8 cellular contexts compared by ENCODE assay signal in the genomic region with DNA sequence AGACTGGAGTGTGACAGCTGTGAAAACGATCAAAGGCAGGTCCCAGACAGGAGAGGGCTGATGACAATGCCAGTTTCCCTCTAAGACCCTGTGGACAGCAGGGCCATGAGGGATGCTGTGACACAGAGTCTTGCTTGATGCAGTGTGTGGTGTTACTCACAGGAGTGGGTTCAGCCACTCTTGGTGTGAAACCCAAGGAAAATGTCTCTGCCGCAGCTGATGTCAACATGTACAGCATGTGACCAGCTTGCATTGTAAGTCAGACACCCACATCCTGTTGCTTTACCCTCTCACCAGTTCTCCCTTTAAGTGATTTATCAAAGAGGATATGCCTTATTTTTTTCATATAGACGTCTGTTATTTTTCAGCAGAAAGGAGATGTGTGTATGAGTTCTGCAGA.
DNase-seq lines count a peak whose midpoint lies in the region; ATAC-seq and TF ChIP-seq lines count a peak whose summit lies in the region.

No MANE protein-coding gene starts in this region.

- no peaks in the 10 kb centered on the region for H3K9me3 ChIP-seq in CD4-positive, alpha-beta memory T cell (ENCODE audit: control insufficient read depth in 1 of 2, low read length in 2 of 2)

- POLR2A ChIA-PET in CD4-positive, alpha-beta memory T cell (lab: Charles Lee; ENCODE audit: partially characterized antibody) = interaction anchor here (0.6 to 7.4 kb wide), 48 partner anchors 9 to 1052 kb away, joined by 3 to 239 read pairs (median 4); partner anchors contain the start of genes BTG1 and EEA1
- POLR2A ChIA-PET in activated CD8-positive, alpha-beta T cell treated with anti-CD3 and anti-CD28 coated beads for 36 hours (lab: Charles Lee) = interaction anchor here (0.9 to 4.7 kb wide), 8 partner anchors 10 to 268 kb away, joined by 3 to 26 read pairs (median 3); partner anchors contain the start of gene BTG1

- H3K27ac ChIP-seq in CD4-positive, alpha-beta memory T cell (ENCODE audit: low read depth, low read length) = peak overlapping the region; percentile 93

- H3K4me3 Mint-ChIP-seq in CD4-positive, alpha-beta memory T cell = peak overlapping the region; percentile 73 to 86 (median 79)
- peak overlapping the region; percentile 63 for H3K4me3 Mint-ChIP-seq in activated CD8-positive, alpha-beta T cell treated with anti-CD3 and anti-CD28 coated beads for 36 hours

- peaks cover 0 to 9% (median 4%) of the 10 kb centered on the region in 8 donors for H3K9me3 Mint-ChIP-seq in CD4-positive, alpha-beta memory T cell
- peaks cover 9% of the 10 kb centered on the region for H3K9me3 Mint-ChIP-seq in activated CD8-positive, alpha-beta T cell treated with anti-CD3 and anti-CD28 coated beads for 36 hours

- H3K36me3 Mint-ChIP-seq in CD4-positive, alpha-beta memory T cell = peaks cover 9 to 23% of the 10 kb centered on the region in 2 donors
- H3K36me3 Mint-ChIP-seq in activated CD8-positive, alpha-beta T cell treated with anti-CD3 and anti-CD28 coated beads for 36 hours (ENCODE audit: low read depth) = peaks cover 27% of the 10 kb centered on the region

- intact Hi-C loops in CD4-positive, alpha-beta memory T cell (cut with micrococcal nuclease) = loop anchor here (1.0 to 2.0 kb wide), 10 partner anchors 66 to 717 kb away; no protein-coding TSS in a partner anchor
- intact Hi-C loops in activated CD8-positive, alpha-beta T cell treated with anti-CD3 and anti-CD28 coated beads for 36 hours (cut with micrococcal nuclease) = loop anchor here (1.0 to 5.0 kb wide), 2 partner anchors 101 to 255 kb away; no protein-coding TSS in a partner anchor

- H3K36me3 ChIP-seq in CD4-positive, alpha-beta memory T cell (ENCODE audit: insufficient read depth, low read length) = no peaks in the 10 kb centered on the region

- peaks cover 76% of the 10 kb centered on the region for H3K4me1 ChIP-seq in CD4-positive, alpha-beta memory T cell (ENCODE audit: insufficient read depth, low read length)

- CTCF ChIA-PET in CD4-positive, alpha-beta memory T cell (lab: Charles Lee; ENCODE audit: partially characterized antibody) = interaction anchor here (0.7 to 4.6 kb wide), 10 partner anchors 10 to 532 kb away, joined by 3 to 45 read pairs (median 4); no protein-coding TSS in a partner anchor
- CTCF ChIA-PET in activated CD8-positive, alpha-beta T cell treated with anti-CD3 and anti-CD28 coated beads for 36 hours (lab: Charles Lee) = interaction anchor here (0.7 to 2.0 kb wide), 5 partner anchors 9 to 261 kb away, joined by 3 to 9 read pairs (median 5); no protein-coding TSS in a partner anchor

- H3K27me3 Mint-ChIP-seq in CD4-positive, alpha-beta memory T cell = no peaks in the 10 kb centered on the region
- H3K27me3 Mint-ChIP-seq in activated CD8-positive, alpha-beta T cell treated with anti-CD3 and anti-CD28 coated beads for 36 hours = no peaks in the 10 kb centered on the region

- peak; percentile 87 to 98 (median 93) for DNase-seq in CD4-positive, alpha-beta memory T cell
- DNase-seq in NAMALWA (ENCODE audit: low spot score) = peak; percentile 30
- DNase-seq in activated CD8-positive, alpha-beta T cell treated with anti-CD3 and anti-CD28 coated beads for 36 hours = peak; percentile 93
- peak; percentile 54 for DNase-seq in fibroblast of mammary gland (ENCODE audit: low read depth)
- DNase-seq in stimulated activated CD4-positive, alpha-beta T cell treated with anti-CD3 and anti-CD28 coated beads, Interleukin-15, amount 100 ng/mL, for 48 hours (ENCODE audit: low read depth in 2 of 2) = peak; percentile 76 to 79
- no peak for DNase-seq in NCI-H2196 (lab: John Stamatoyannopoulos, UW; ENCODE audit: unreplicated experiment)
- DNase-seq in DMS79 treated with DMSO at 0.1 percent for 48 hours (lab: John Stamatoyannopoulos, UW) = no peak

- peaks cover 54 to 79% (median 64%) of the 10 kb centered on the region in 4 donors for H3K4me1 Mint-ChIP-seq in CD4-positive, alpha-beta memory T cell
- peaks cover 63% of the 10 kb centered on the region for H3K4me1 Mint-ChIP-seq in activated CD8-positive, alpha-beta T cell treated with anti-CD3 and anti-CD28 coated beads for 36 hours (ENCODE audit: low read depth)

- H3K27me3 ChIP-seq in CD4-positive, alpha-beta memory T cell (ENCODE audit: insufficient read depth, low read length) = no peaks in the 10 kb centered on the region

- peak; percentile 78 for ATAC-seq in GM21515 (IDR thresholded peaks at IDR 0.05; ENCODE audit: unreplicated experiment)
- peak; percentile 94 for ATAC-seq in activated CD8-positive, alpha-beta T cell treated with anti-CD3 and anti-CD28 coated beads for 36 hours

- H3K4me3 ChIP-seq in CD4-positive, alpha-beta memory T cell (ENCODE audit: low read length in 2 of 2) = peak overlapping the region; percentile 9 to 14
- no peak overlapping the region for H3K4me3 ChIP-seq in fibroblast of mammary gland (ENCODE audit: control insufficient read depth, low read depth, low read length)

- peak overlapping the region; percentile 99 to 100 (median 100) for H3K27ac Mint-ChIP-seq in CD4-positive, alpha-beta memory T cell
- H3K27ac Mint-ChIP-seq in activated CD8-positive, alpha-beta T cell treated with anti-CD3 and anti-CD28 coated beads for 36 hours = peak overlapping the region; percentile 99

- no peak for TF ChIP-seq CTCF in activated CD8-positive, alpha-beta T cell treated with anti-CD3 and anti-CD28 coated beads for 36 hours (IDR thresholded peaks at IDR 0.05)
- no peak for TF ChIP-seq CTCF in fibroblast of mammary gland (conservative IDR thresholded peaks at IDR 0.05; ENCODE audit: control insufficient read depth, insufficient read depth, low read depth, low read length)

Comparison
In these comparisons a context has a peak if more than half of its experiments do, and no peak if none do; other contexts are left out.
1. DNase-seq: peak in CD4-positive, alpha-beta memory T cell (5 of 5), NAMALWA (single experiment), activated CD8-positive, alpha-beta T cell treated with anti-CD3 and anti-CD28 coated beads for 36 hours (single experiment), fibroblast of mammary gland (single experiment) and stimulated activated CD4-positive, alpha-beta T cell treated with anti-CD3 and anti-CD28 coated beads, Interleukin-15, amount 100 ng/mL, for 48 hours (2 of 2); none in NCI-H2196 (single experiment) and DMS79 treated with DMSO at 0.1 percent for 48 hours (single experiment).